ENCODE assay signal across 12 cellular contexts in the genomic region with DNA sequence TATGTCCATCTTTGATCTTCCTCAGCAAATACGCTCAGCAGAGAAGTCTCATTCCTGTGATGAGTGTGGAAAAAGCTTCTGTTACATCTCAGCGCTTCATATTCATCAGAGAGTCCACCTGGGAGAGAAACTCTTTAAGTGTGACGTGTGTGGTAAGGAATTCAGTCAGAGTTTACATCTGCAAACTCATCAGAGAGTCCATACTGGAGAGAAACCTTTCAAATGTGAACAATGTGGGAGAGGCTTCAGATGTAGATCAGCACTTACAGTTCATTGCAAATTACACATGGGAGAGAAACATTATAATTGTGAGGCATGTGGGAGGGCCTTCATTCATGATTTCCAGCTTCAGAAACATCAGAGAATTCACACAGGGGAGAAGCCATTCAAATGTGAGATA. TPM values are rescaled to one million over a fixed set of nuclear protein-coding genes. Genes with fewer than 3 reads are reported as not detected.
DNase-seq lines count a peak whose midpoint lies in the region; ATAC-seq and TF ChIP-seq lines count a peak whose summit lies in the region.
"Had no signal": no experiment of that assay in that cellular context is flagged by ENCODE, and none has a peak within 500 bp of the region (broad histone marks: within the 10 kb centered on the region; RNA-seq: fewer than 3 reads in every experiment).

No MANE protein-coding gene starts in this region.

- no peak for TF ChIP-seq RAD21 in liver (IDR thresholded peaks at IDR 0.05)

- TF ChIP-seq CTCF in coronary artery (IDR thresholded peaks at IDR 0.05) (no peak), liver (IDR thresholded peaks at IDR 0.05; ENCODE audit: low read depth, low read length, missing input control) (no peak)

- no peak for DNase-seq in coronary artery (ENCODE audit: low spot score)
- DNase-seq in activated CD4-positive, alpha-beta memory T cell treated with anti-CD3 and anti-CD28 coated beads, Interleukin-2, amount 10 ng/mL, durations not matched to agents 7 days and 5 days: no peak
- DNase-seq in stimulated activated CD4-positive, alpha-beta T cell treated with anti-CD3 and anti-CD28 coated beads, Interleukin-15, amount 100 ng/mL, for 24 hours: no peak
- DNase-seq: Calu3; CD4-positive, alpha-beta T cell; DMS 273 treated with DMSO at 0.1 percent for 48 hours; HCEC 1CT had no signal

- H4K20me1 ChIP-seq in BLaER1 treated with 17β-estradiol and CSF1 and Interleukin-3, amounts not matched to agents 10 nM and 100 nM: no peaks in the 10 kb centered on the region

- H3K27ac Mint-ChIP-seq in activated CD4-positive, alpha-beta memory T cell treated with anti-CD3 and anti-CD28 coated beads, Interleukin-2, amount 10 ng/mL, durations not matched to agents 7 days and 5 days: no peak overlapping the region
- H3K27ac Mint-ChIP-seq: CD4-positive, alpha-beta T cell had no signal

- no peaks in the 10 kb centered on the region for H3K27me3 ChIP-seq in BLaER1 treated with 17β-estradiol and CSF1 and Interleukin-3, amounts not matched to agents 10 nM and 100 nM
- no peaks in the 10 kb centered on the region for H3K27me3 ChIP-seq in liver (ENCODE audit: control insufficient read depth in 4 of 4, insufficient read depth in 4 of 4, low read length in 3 of 4)
- no peaks in the 10 kb centered on the region for H3K27me3 ChIP-seq in subcutaneous abdominal adipose tissue (ENCODE audit: control insufficient read depth in 5 of 5, insufficient read depth in 4 of 5, low read length in 5 of 5)

- CTCF ChIA-PET in activated CD4-positive, alpha-beta memory T cell treated with anti-CD3 and anti-CD28 coated beads, Interleukin-2, amount 10 ng/mL, durations not matched to agents 7 days and 5 days (lab: Charles Lee): no interaction called here

- no peak for ATAC-seq in GM19455 (IDR thresholded peaks at IDR 0.05; ENCODE audit: unreplicated experiment)

- no peak overlapping the region for H3K4me2 ChIP-seq in BLaER1 treated with 17β-estradiol and CSF1 and Interleukin-3, amounts not matched to agents 10 nM and 100 nM

- H3K4me3 Mint-ChIP-seq in activated CD4-positive, alpha-beta memory T cell treated with anti-CD3 and anti-CD28 coated beads, Interleukin-2, amount 10 ng/mL, durations not matched to agents 7 days and 5 days: no peak overlapping the region
- H3K4me3 Mint-ChIP-seq: CD4-positive, alpha-beta T cell had no signal

- H3K4me1 Mint-ChIP-seq in activated CD4-positive, alpha-beta memory T cell treated with anti-CD3 and anti-CD28 coated beads, Interleukin-2, amount 10 ng/mL, durations not matched to agents 7 days and 5 days: peaks cover 4% of the 10 kb centered on the region

- WGBS in liver: 82% methylated on average over 3 of the region's 3 CpGs

- peaks cover 16% of the 10 kb centered on the region for H3K36me3 Mint-ChIP-seq in activated CD4-positive, alpha-beta memory T cell treated with anti-CD3 and anti-CD28 coated beads, Interleukin-2, amount 10 ng/mL, durations not matched to agents 7 days and 5 days (ENCODE audit: low read depth)

- peaks cover 0 to 4% (median 2%) of the 10 kb centered on the region in 10 experiments; a peak in 8 of 20 replicates for H3K4me1 ChIP-seq in BLaER1 treated with 17β-estradiol and CSF1 and Interleukin-3, amounts not matched to agents 10 nM and 100 nM
- H3K4me1 ChIP-seq in liver (ENCODE audit: control insufficient read depth in 4 of 4, insufficient read depth in 4 of 4, low read length in 3 of 4): no peaks in the 10 kb centered on the region
- H3K4me1 ChIP-seq in subcutaneous abdominal adipose tissue (ENCODE audit: control insufficient read depth in 5 of 5, insufficient read depth in 5 of 5, low read length in 5 of 5): peaks cover 0 to 3% (median 0%) of the 10 kb centered on the region in 5 donors

- H3K27me3 Mint-ChIP-seq in activated CD4-positive, alpha-beta memory T cell treated with anti-CD3 and anti-CD28 coated beads, Interleukin-2, amount 10 ng/mL, durations not matched to agents 7 days and 5 days: no peaks in the 10 kb centered on the region
- H3K27me3 Mint-ChIP-seq: CD4-positive, alpha-beta T cell had no signal

- H3K9ac ChIP-seq in BLaER1 treated with 17β-estradiol and CSF1 and Interleukin-3, amounts not matched to agents 10 nM and 100 nM: no peak overlapping the region
- H3K9ac ChIP-seq in liver (ENCODE audit: low read depth in 1 of 2, low read length in 2 of 2) (no peak overlapping the region), subcutaneous abdominal adipose tissue (ENCODE audit: low read length in 5 of 5) (no peak overlapping the region)

- peaks cover 50% of the 10 kb centered on the region for H3K9me3 Mint-ChIP-seq in activated CD4-positive, alpha-beta memory T cell treated with anti-CD3 and anti-CD28 coated beads, Interleukin-2, amount 10 ng/mL, durations not matched to agents 7 days and 5 days

- POLR2A ChIA-PET in activated CD4-positive, alpha-beta memory T cell treated with anti-CD3 and anti-CD28 coated beads, Interleukin-2, amount 10 ng/mL, durations not matched to agents 7 days and 5 days (lab: Charles Lee): no interaction called here

- peaks cover 59 to 78% (median 73%) of the 10 kb centered on the region in 11 experiments for H3K36me3 ChIP-seq in BLaER1 treated with 17β-estradiol and CSF1 and Interleukin-3, amounts not matched to agents 10 nM and 100 nM
- H3K36me3 ChIP-seq in liver (ENCODE audit: control insufficient read depth in 4 of 4, insufficient read depth in 3 of 4, low read depth in 1 of 4, low read length in 3 of 4) (peaks cover 13 to 55% (median 51%) of the 10 kb centered on the region in 4 donors), subcutaneous abdominal adipose tissue (ENCODE audit: control insufficient read depth in 5 of 5, insufficient read depth in 5 of 5, low read length in 5 of 5) (peaks cover 48 to 57% (median 52%) of the 10 kb centered on the region in 5 donors)

- H3K4me3 ChIP-seq in BLaER1 treated with 17β-estradiol and CSF1 and Interleukin-3, amounts not matched to agents 10 nM and 100 nM: peak overlapping the region in 6 of 10 experiments; percentile 4 to 39 (median 27); a peak in 7 of 20 replicates
- H3K4me3 ChIP-seq in coronary artery (peak overlapping the region; percentile 24), liver (ENCODE audit: low read depth in 1 of 3, low read length in 3 of 3) (peak overlapping the region in 2 of 3 donors; percentile 68 to 78), subcutaneous abdominal adipose tissue (ENCODE audit: low read depth in 1 of 5, low read length in 5 of 5) (peak overlapping the region; percentile 19 to 60 (median 40))

- peaks cover 73 to 99% (median 88%) of the 10 kb centered on the region in 11 experiments for H3K9me3 ChIP-seq in BLaER1 treated with 17β-estradiol and CSF1 and Interleukin-3, amounts not matched to agents 10 nM and 100 nM (replicated peaks in 1 of 11)
- H3K9me3 ChIP-seq in liver (ENCODE audit: control insufficient read depth in 4 of 4, low read length in 3 of 4) (peaks cover 35 to 69% (median 58%) of the 10 kb centered on the region in 4 donors), subcutaneous abdominal adipose tissue (ENCODE audit: control insufficient read depth in 5 of 5, low read length in 5 of 5) (peaks cover 28 to 62% (median 60%) of the 10 kb centered on the region in 5 donors)

- H3K27ac ChIP-seq in BLaER1 treated with 17β-estradiol and CSF1 and Interleukin-3, amounts not matched to agents 10 nM and 100 nM: no peak overlapping the region
- no peak overlapping the region for H3K27ac ChIP-seq in coronary artery
- no peak overlapping the region for H3K27ac ChIP-seq in liver (ENCODE audit: low read depth in 1 of 2, low read length in 2 of 2)
- H3K27ac ChIP-seq in subcutaneous abdominal adipose tissue (ENCODE audit: low read depth, low read length): no peak overlapping the region
- H3K27ac ChIP-seq: HL-60 had no signal

TF ChIP-seq in liver, 16 proteins besides CTCF, POLR2A, EP300 and RAD21:
- no peak for TF ChIP-seq HNF4A (conservative IDR thresholded peaks at IDR 0.05)
- no peak for TF ChIP-seq NR2F2 (IDR thresholded peaks at IDR 0.05)
- TF ChIP-seq, protein P1, sequence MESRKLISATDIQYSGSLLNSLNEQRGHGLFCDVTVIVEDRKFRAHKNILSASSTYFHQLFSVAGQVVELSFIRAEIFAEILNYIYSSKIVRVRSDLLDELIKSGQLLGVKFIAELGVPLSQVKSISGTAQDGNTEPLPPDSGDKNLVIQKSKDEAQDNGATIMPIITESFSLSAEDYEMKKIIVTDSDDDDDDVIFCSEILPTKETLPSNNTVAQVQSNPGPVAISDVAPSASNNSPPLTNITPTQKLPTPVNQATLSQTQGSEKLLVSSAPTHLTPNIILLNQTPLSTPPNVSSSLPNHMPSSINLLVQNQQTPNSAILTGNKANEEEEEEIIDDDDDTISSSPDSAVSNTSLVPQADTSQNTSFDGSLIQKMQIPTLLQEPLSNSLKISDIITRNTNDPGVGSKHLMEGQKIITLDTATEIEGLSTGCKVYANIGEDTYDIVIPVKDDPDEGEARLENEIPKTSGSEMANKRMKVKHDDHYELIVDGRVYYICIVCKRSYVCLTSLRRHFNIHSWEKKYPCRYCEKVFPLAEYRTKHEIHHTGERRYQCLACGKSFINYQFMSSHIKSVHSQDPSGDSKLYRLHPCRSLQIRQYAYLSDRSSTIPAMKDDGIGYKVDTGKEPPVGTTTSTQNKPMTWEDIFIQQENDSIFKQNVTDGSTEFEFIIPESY (IDR thresholded peaks at IDR 0.05): no peak

RNA-seq across cellular contexts. Expression of a gene that starts 5.7 kb away (rescaled TPM):
- total RNA-seq in liver: 1 to 10 TPM in 1 of 2 donors, under 1 TPM in 1; 0.67 to 1.0 TPM
- polyA plus RNA-seq in liver: under 1 TPM; 0.32 to 0.56 TPM
- 1 to 10 TPM; 1.6 to 1.8 TPM for total RNA-seq in activated CD4-positive, alpha-beta memory T cell treated with anti-CD3 and anti-CD28 coated beads, Interleukin-2, amount 10 ng/mL, durations not matched to agents 7 days and 5 days

RNA-seq across cellular contexts. Expression of a gene that starts 14.5 kb away (rescaled TPM):
- total RNA-seq in liver: 1 to 10 TPM; 1.6 to 2.8 TPM
- 1 to 10 TPM; 1.4 to 2.2 TPM for polyA plus RNA-seq in liver
- total RNA-seq in activated CD4-positive, alpha-beta memory T cell treated with anti-CD3 and anti-CD28 coated beads, Interleukin-2, amount 10 ng/mL, durations not matched to agents 7 days and 5 days: under 1 TPM; 0.40 to 0.50 TPM

RNA-seq across cellular contexts. Expression of a gene that starts 27.9 kb away (rescaled TPM):
- 10 to 100 TPM; 19.8 to 20.7 TPM for total RNA-seq in liver
- polyA plus RNA-seq in liver: 1 to 10 TPM; 4.5 to 9.9 TPM
- 10 to 100 TPM; 35.4 to 37.8 TPM for total RNA-seq in activated CD4-positive, alpha-beta memory T cell treated with anti-CD3 and anti-CD28 coated beads, Interleukin-2, amount 10 ng/mL, durations not matched to agents 7 days and 5 days

RNA-seq across cellular contexts. Expression of a gene that starts 41.1 kb away (rescaled TPM):
- total RNA-seq in liver: 1 to 10 TPM; 1.8 to 2.5 TPM
- 1 to 10 TPM in 1 of 2 donors, under 1 TPM in 1; 0.79 to 1.2 TPM for polyA plus RNA-seq in liver
- total RNA-seq in activated CD4-positive, alpha-beta memory T cell treated with anti-CD3 and anti-CD28 coated beads, Interleukin-2, amount 10 ng/mL, durations not matched to agents 7 days and 5 days: 1 to 10 TPM; 3.3 to 4.3 TPM

RNA-seq across cellular contexts. Expression of a gene that starts 46.9 kb away (rescaled TPM):
- total RNA-seq in liver: 1 to 10 TPM; 2.3 to 4.5 TPM
- 1 to 10 TPM in 1 of 2 donors, under 1 TPM in 1; 0.88 to 1.1 TPM for polyA plus RNA-seq in liver
- total RNA-seq in activated CD4-positive, alpha-beta memory T cell treated with anti-CD3 and anti-CD28 coated beads, Interleukin-2, amount 10 ng/mL, durations not matched to agents 7 days and 5 days: 1 to 10 TPM; 4.5 to 4.7 TPM
